2 cellular contexts compared by ENCODE assay signal in the genomic region with DNA sequence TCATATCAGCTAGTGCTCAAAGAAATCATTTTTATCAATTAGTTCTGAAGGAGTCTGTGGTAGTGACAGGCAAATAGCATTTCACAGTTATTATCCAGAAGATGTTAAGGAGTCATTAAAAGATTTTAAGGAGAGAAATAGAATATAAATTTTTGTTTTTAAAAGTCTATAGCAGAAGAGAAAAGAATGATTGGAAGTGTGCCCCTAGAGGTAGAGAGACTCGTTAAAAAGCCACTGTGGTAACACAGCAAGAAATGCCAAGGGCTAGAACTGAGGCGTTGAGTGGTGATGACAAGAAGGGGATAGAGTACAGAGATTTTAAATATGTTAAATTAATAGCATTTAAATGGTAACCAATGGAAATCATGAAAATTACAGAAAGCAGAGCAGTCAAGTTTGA.
TF ChIP-seq lines count a peak whose summit lies in the region.

No MANE protein-coding gene starts in this region.

TF ChIP-seq in SK-N-SH treated with all-trans-retinoic acid at 6 μM for 48 hours, 23 proteins besides CTCF, POLR2A, EP300 and RAD21:
- TF ChIP-seq CSDC2 (CRISPR knock-in tag; IDR thresholded peaks at IDR 0.05): no peak
- TF ChIP-seq PPARA (CRISPR knock-in tag; IDR thresholded peaks at IDR 0.05; ENCODE audit: borderline replicate concordance): no peak
- no peak for TF ChIP-seq BACH2 (CRISPR knock-in tag; IDR thresholded peaks at IDR 0.05; ENCODE audit: borderline replicate concordance)
- 0 out of 2 replicates have a peak, but pooled peaks have one; percentile 44 for TF ChIP-seq ISL1 (CRISPR knock-in tag; IDR thresholded peaks at IDR 0.05)
- TF ChIP-seq, protein P1, sequence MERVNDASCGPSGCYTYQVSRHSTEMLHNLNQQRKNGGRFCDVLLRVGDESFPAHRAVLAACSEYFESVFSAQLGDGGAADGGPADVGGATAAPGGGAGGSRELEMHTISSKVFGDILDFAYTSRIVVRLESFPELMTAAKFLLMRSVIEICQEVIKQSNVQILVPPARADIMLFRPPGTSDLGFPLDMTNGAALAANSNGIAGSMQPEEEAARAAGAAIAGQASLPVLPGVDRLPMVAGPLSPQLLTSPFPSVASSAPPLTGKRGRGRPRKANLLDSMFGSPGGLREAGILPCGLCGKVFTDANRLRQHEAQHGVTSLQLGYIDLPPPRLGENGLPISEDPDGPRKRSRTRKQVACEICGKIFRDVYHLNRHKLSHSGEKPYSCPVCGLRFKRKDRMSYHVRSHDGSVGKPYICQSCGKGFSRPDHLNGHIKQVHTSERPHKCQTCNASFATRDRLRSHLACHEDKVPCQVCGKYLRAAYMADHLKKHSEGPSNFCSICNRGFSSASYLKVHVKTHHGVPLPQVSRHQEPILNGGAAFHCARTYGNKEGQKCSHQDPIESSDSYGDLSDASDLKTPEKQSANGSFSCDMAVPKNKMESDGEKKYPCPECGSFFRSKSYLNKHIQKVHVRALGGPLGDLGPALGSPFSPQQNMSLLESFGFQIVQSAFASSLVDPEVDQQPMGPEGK (CRISPR knock-in tag; IDR thresholded peaks at IDR 0.05; ENCODE audit: borderline replicate concordance): no peak
- TF ChIP-seq, protein P2, sequence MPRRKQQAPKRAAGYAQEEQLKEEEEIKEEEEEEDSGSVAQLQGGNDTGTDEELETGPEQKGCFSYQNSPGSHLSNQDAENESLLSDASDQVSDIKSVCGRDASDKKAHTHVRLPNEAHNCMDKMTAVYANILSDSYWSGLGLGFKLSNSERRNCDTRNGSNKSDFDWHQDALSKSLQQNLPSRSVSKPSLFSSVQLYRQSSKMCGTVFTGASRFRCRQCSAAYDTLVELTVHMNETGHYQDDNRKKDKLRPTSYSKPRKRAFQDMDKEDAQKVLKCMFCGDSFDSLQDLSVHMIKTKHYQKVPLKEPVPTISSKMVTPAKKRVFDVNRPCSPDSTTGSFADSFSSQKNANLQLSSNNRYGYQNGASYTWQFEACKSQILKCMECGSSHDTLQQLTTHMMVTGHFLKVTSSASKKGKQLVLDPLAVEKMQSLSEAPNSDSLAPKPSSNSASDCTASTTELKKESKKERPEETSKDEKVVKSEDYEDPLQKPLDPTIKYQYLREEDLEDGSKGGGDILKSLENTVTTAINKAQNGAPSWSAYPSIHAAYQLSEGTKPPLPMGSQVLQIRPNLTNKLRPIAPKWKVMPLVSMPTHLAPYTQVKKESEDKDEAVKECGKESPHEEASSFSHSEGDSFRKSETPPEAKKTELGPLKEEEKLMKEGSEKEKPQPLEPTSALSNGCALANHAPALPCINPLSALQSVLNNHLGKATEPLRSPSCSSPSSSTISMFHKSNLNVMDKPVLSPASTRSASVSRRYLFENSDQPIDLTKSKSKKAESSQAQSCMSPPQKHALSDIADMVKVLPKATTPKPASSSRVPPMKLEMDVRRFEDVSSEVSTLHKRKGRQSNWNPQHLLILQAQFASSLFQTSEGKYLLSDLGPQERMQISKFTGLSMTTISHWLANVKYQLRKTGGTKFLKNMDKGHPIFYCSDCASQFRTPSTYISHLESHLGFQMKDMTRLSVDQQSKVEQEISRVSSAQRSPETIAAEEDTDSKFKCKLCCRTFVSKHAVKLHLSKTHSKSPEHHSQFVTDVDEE (CRISPR knock-in tag; IDR thresholded peaks at IDR 0.05): no peak
- no peak for TF ChIP-seq ZNF70 (CRISPR knock-in tag; IDR thresholded peaks at IDR 0.05)

TF ChIP-seq in SK-N-SH, 30 proteins besides CTCF, POLR2A, EP300 and RAD21:
- TF ChIP-seq GABPA (IDR thresholded peaks at IDR 0.05; ENCODE audit: low read depth): no peak
- TF ChIP-seq FOSL2 (IDR thresholded peaks at IDR 0.05; ENCODE audit: borderline replicate concordance, low read depth): no peak
- no peak for TF ChIP-seq RXRA (IDR thresholded peaks at IDR 0.05; ENCODE audit: borderline replicate concordance, low read depth)
TF ChIP-seq in SK-N-SH: peak in this region for 0.
